7 cellular contexts compared by ENCODE assay signal in genomic region chr21:6035474-6036148, GRCh38.
DNase-seq lines count a peak whose midpoint lies in the region; ATAC-seq and TF ChIP-seq lines count a peak whose summit lies in the region.
"Not testable (repeated sequence)": the region's sequence is repeated elsewhere in the genome, so short reads cannot be mapped to it uniquely, and the experiment has no call there.

No MANE protein-coding gene starts in this region.

- POLR2A ChIA-PET in Panc1 (lab: Charles Lee): not testable (repeated sequence)

- in situ Hi-C loops in Panc1 (cut with HindIII; ENCODE audit: low pct_unique_long_range_greater_than_20kb, low sequenced_read_pairs): not testable (repeated sequence)

- H3K9me3 ChIP-seq in Panc1 (ENCODE audit: control insufficient read depth, insufficient read depth, low read depth, low read length); heart right ventricle; lung (ENCODE audit: control insufficient read depth in 2 of 2, insufficient read depth in 1 of 2, low read length in 1 of 2); psoas muscle; aorta (ENCODE audit: control insufficient read depth, low read length): not testable (repeated sequence)

- ATAC-seq in Panc1 (0 out of 2 replicates have a peak, but pooled peaks have one; percentile 46), esophagus mucosa (peak; percentile 88), heart right ventricle (peak; percentile 71 to 90 (median 80)), left lobe of liver (peak; percentile 75), lung (ENCODE audit: insufficient read depth, low FRiP score) (peak; percentile 82), psoas muscle (peak; percentile 41 to 75 (median 55)), aorta (ENCODE audit: low FRiP score) (peak; percentile 65)

- H3K4me1 ChIP-seq in Panc1 (ENCODE audit: control insufficient read depth, insufficient read depth, low read length); heart right ventricle; lung (ENCODE audit: control insufficient read depth in 2 of 2, insufficient read depth in 2 of 2, low read length in 2 of 2); psoas muscle; aorta (ENCODE audit: control insufficient read depth in 1 of 2, insufficient read depth in 2 of 2, low read length in 2 of 2): not testable (repeated sequence)

- H3K4me3 ChIP-seq in Panc1 (ENCODE audit: low read depth in 2 of 2, low read length in 2 of 2); heart right ventricle; lung; psoas muscle; aorta (ENCODE audit: low read length in 2 of 2): not testable (repeated sequence)

- H3K27me3 ChIP-seq in Panc1 (ENCODE audit: control insufficient read depth, insufficient read depth, low read length); heart right ventricle; lung (ENCODE audit: control insufficient read depth, insufficient read depth); psoas muscle (ENCODE audit: insufficient read depth in 3 of 3, low read length in 2 of 3); aorta (ENCODE audit: control insufficient read depth in 1 of 2, insufficient read depth in 2 of 2, low read length in 1 of 2): not testable (repeated sequence)

- WGBS in heart right ventricle, 2 donors: no CpG with 5 or more reads among the region's 22 CpGs
- WGBS in lung, 2 donors: no CpG with 5 or more reads among the region's 22 CpGs
- no CpG with 5 or more reads among the region's 22 CpGs for WGBS in psoas muscle, 3 donors
- no CpG with 5 or more reads among the region's 22 CpGs for WGBS in aorta, 2 donors

- CTCF ChIA-PET in Panc1 (lab: Charles Lee): not testable (repeated sequence)

- TF ChIP-seq CTCF in Panc1 (IDR thresholded peaks at IDR 0.05); heart right ventricle (IDR thresholded peaks at IDR 0.05); lung (IDR thresholded peaks at IDR 0.05; ENCODE audit: control extremely low read depth, extremely low read depth); psoas muscle (IDR thresholded peaks at IDR 0.05): not testable (repeated sequence)

- BruUV-seq in Panc1 (replicated peaks; lab: Mats Ljungman, UMichigan): not testable (repeated sequence)

- DNase-seq in Panc1 (ENCODE audit: low read depth, low spot score); heart right ventricle; left lobe of liver (ENCODE audit: low spot score); lung (ENCODE audit: low spot score); psoas muscle; aorta: not testable (repeated sequence)

- H3K27ac ChIP-seq in Panc1 (ENCODE audit: low read length); heart right ventricle; lung (ENCODE audit: low read depth in 1 of 2, low read length in 1 of 2); psoas muscle; aorta (ENCODE audit: low read depth in 1 of 2, low read length in 2 of 2): not testable (repeated sequence)

- not testable (repeated sequence) for H3K36me3 ChIP-seq in Panc1 (ENCODE audit: control insufficient read depth, insufficient read depth, low read length); heart right ventricle; lung (ENCODE audit: control insufficient read depth in 2 of 2, insufficient read depth in 2 of 2, low read length in 2 of 2); psoas muscle (ENCODE audit: insufficient read depth in 1 of 2, low read depth in 1 of 2); aorta (ENCODE audit: control insufficient read depth in 1 of 2, insufficient read depth in 2 of 2, low read length in 1 of 2)

- intact Hi-C loops in Panc1 (cut with micrococcal nuclease; ENCODE audit: unreplicated experiment); heart right ventricle (cut with DNase I); psoas muscle (cut with DNase I); aorta (cut with DNase I): not testable (repeated sequence)
